ENCODE assay signal across 8 cellular contexts in genomic region chr9:131530930-131531832, GRCh38. TPM values are rescaled to one million over a fixed set of nuclear protein-coding genes. Genes with fewer than 3 reads are reported as not detected.
DNase-seq lines count a peak whose midpoint lies in the region.

TSS of gene UCK1 (minus strand) at chr9:131531263. CDS start at chr9:131531174, 89 bp downstream.

- H3K4me1 ChIP-seq in ES-I3 (ENCODE audit: insufficient read depth, low read length) (no peaks in the 10 kb centered on the region), neuron (ENCODE audit: insufficient read depth, low read length) (peaks cover 11% of the 10 kb centered on the region)

- H3K4me3 ChIP-seq in neuron (ENCODE audit: low read length): peak within 1 kb of the TSS; percentile 53

- H3K9ac ChIP-seq in ES-I3 (ENCODE audit: low read depth, low read length): peak within 1 kb of the TSS; percentile 55

- H3K9me3 ChIP-seq in ES-I3 (ENCODE audit: control insufficient read depth, insufficient read depth, low read length) (no peaks in the 10 kb centered on the region), neuron (ENCODE audit: low read length) (no peaks in the 10 kb centered on the region)

- H3K36me3 ChIP-seq in ES-I3 (ENCODE audit: insufficient read depth, low read length) (peaks cover 9% of the 10 kb centered on the region), neuron (ENCODE audit: insufficient read depth, low read length) (peaks cover 34% of the 10 kb centered on the region)

- peak within 1 kb of the TSS; percentile 93 for H2AFZ ChIP-seq in neuron (ENCODE audit: low read depth, low read length)

- in situ Hi-C loops in SK-MEL-5 (cut with HindIII; ENCODE audit: low pct_unique_long_range_greater_than_20kb, low sequenced_read_pairs): no loop called here

- no peaks in the 10 kb centered on the region for H3K27me3 ChIP-seq in neuron (ENCODE audit: insufficient read depth, low read length)

- DNase-seq in H4 (ENCODE audit: low spot score): peak; percentile 60
- DNase-seq in M059J (ENCODE audit: low read depth): peak; percentile 78
- DNase-seq in SK-MEL-5 (ENCODE audit: low read depth, low spot score): peak; percentile 81
- peak; percentile 73 for DNase-seq in activated naive CD4-positive, alpha-beta T cell treated with Interleukin-2 at 50 U/mL for 16 hours
- DNase-seq in foreskin melanocyte: peak; percentile 59
- DNase-seq in stromal cell of bone marrow (ENCODE audit: low read depth): peak; percentile 62

RNA-seq across cellular contexts. Expression of gene UCK1, which starts in this region (rescaled TPM):
- 20.3 and 21.3 TPM in 2 replicates for total RNA-seq in H4 (2014; rRNA removed; shearing (Covaris generic))
- total RNA-seq in M059J (2014; rRNA removed; shearing (Covaris generic)): 37.3 and 44.0 TPM in 2 replicates
- 42.9 and 46.8 TPM in 2 replicates for total RNA-seq in SK-MEL-5 (2014; rRNA removed; shearing (Covaris generic))
- 50.5 and 58.4 TPM in 2 replicates for polyA plus RNA-seq in SK-MEL-5 (2015; cell fraction: cytosol; rRNA removed)
- polyA plus RNA-seq in SK-MEL-5 (2015; cell fraction: nucleus; rRNA removed): 67.2 and 80.6 TPM in 2 replicates

Comparison
In these comparisons a context has a peak if more than half of its experiments do, and no peak if none do; other contexts are left out.
1. Peak in every context shown above with its lines: DNase-seq and H3K4me3 ChIP-seq.